Comparison of ENCODE assay signal across 8 cellular contexts in genomic region chr3:11641316-11641682, GRCh38. TPM values are rescaled to one million over a fixed set of nuclear protein-coding genes. Genes with fewer than 3 reads are reported as not detected.
DNase-seq lines count a peak whose midpoint lies in the region; ATAC-seq and TF ChIP-seq lines count a peak whose summit lies in the region.

No MANE protein-coding gene starts in this region.

- peaks cover 45% of the 10 kb centered on the region for H3K4me1 Mint-ChIP-seq in endodermal cell
- H3K4me1 Mint-ChIP-seq in osteocyte (ENCODE audit: unreplicated experiment) = peaks cover 58% of the 10 kb centered on the region

- WGBS in endodermal cell (ENCODE audit: insufficient coverage in 1 of 2, insufficient read length in 1 of 2), 2 experiments = 38 to 41% methylated on average over 2 of the region's 2 CpGs

- peak; percentile 11 for DNase-seq in DMS114 treated with DMSO at 0.1 percent for 48 hours (lab: John Stamatoyannopoulos, UW; ENCODE audit: unreplicated experiment)
- DNase-seq in endodermal cell = no peak
- DNase-seq in osteocyte (ENCODE audit: extremely low spot score, unreplicated experiment) = no peak
- DNase-seq in DMS53 (lab: John Stamatoyannopoulos, UW) = no peak

- H3K36me3 Mint-ChIP-seq in endodermal cell (ENCODE audit: low read depth) = no peaks in the 10 kb centered on the region
- peaks cover 25% of the 10 kb centered on the region for H3K36me3 Mint-ChIP-seq in osteocyte (ENCODE audit: unreplicated experiment)

- H3K27me3 ChIP-seq in OCI-LY1 (ENCODE audit: insufficient read depth, low read length) (no peaks in the 10 kb centered on the region), endodermal cell (ENCODE audit: control insufficient read depth, insufficient read depth, low read length, poor library complexity, severe bottlenecking) (no peaks in the 10 kb centered on the region)

- H3K4me3 ChIP-seq in OCI-LY1 (ENCODE audit: low read depth, low read length, poor library complexity, severe bottlenecking) (peak overlapping the region; percentile 86), endodermal cell (ENCODE audit: low read length) (peak overlapping the region; percentile 88)

- no peak for TF ChIP-seq CTCF in OCI-LY1 (IDR thresholded peaks at IDR 0.05; ENCODE audit: low read length)
- no peak for TF ChIP-seq CTCF in endodermal cell (conservative IDR thresholded peaks at IDR 0.05)
- TF ChIP-seq CTCF in osteocyte (IDR thresholded peaks at IDR 0.05) = peak; percentile 14

- no peaks in the 10 kb centered on the region for H3F3A ChIP-seq in OCI-LY1 (ENCODE audit: insufficient read depth, low read length)

- H3K9ac ChIP-seq in OCI-LY1 (ENCODE audit: low read length) (peak overlapping the region; percentile 86), endodermal cell (ENCODE audit: extremely low read depth, low read length, poor library complexity, severe bottlenecking) (peak overlapping the region; percentile 95)

- 0 out of 2 replicates have a peak, but pooled peaks cover 9% of the 10 kb centered on the region for H4K20me1 ChIP-seq in OCI-LY1 (ENCODE audit: insufficient read depth, low read length)

- ATAC-seq in HG02759 (IDR thresholded peaks at IDR 0.05; ENCODE audit: unreplicated experiment) (no peak), HG03432 (IDR thresholded peaks at IDR 0.05; ENCODE audit: unreplicated experiment) (no peak), HG03354 (IDR thresholded peaks at IDR 0.05; ENCODE audit: poor library complexity, severe bottlenecking, unreplicated experiment) (no peak)

- H3K27ac Mint-ChIP-seq in endodermal cell = peak overlapping the region; percentile 97
- H3K27ac Mint-ChIP-seq in osteocyte (ENCODE audit: unreplicated experiment) = peak overlapping the region; percentile 100

- H3K36me3 ChIP-seq in OCI-LY1 (ENCODE audit: insufficient read depth, low read length) = peaks cover 36% of the 10 kb centered on the region
- H3K36me3 ChIP-seq in endodermal cell (ENCODE audit: control insufficient read depth, insufficient read depth, low read length) = no peaks in the 10 kb centered on the region

- peaks cover 66% of the 10 kb centered on the region for H3K4me1 ChIP-seq in OCI-LY1 (ENCODE audit: insufficient read depth, low read length, severe bottlenecking)
- peaks cover 26% of the 10 kb centered on the region for H3K4me1 ChIP-seq in endodermal cell (ENCODE audit: control insufficient read depth, insufficient read depth, low read length)

- no peaks in the 10 kb centered on the region for H3K9me3 Mint-ChIP-seq in endodermal cell
- no peaks in the 10 kb centered on the region for H3K9me3 Mint-ChIP-seq in osteocyte (ENCODE audit: unreplicated experiment)

- no peaks in the 10 kb centered on the region for H3K9me3 ChIP-seq in OCI-LY1 (ENCODE audit: low read length)
- H3K9me3 ChIP-seq in endodermal cell (ENCODE audit: control insufficient read depth, low read length) = no peaks in the 10 kb centered on the region

- no peak overlapping the region for H2AFZ ChIP-seq in OCI-LY1 (ENCODE audit: low read length)

- H3K4me3 Mint-ChIP-seq in endodermal cell (peak overlapping the region; percentile 88), osteocyte (ENCODE audit: unreplicated experiment) (peak overlapping the region; percentile 98)

- H3K4me2 ChIP-seq in OCI-LY1 (ENCODE audit: low read length) = peak overlapping the region; percentile 70

- peaks cover 66% of the 10 kb centered on the region for H3K79me2 ChIP-seq in OCI-LY1 (ENCODE audit: insufficient read depth, low read length)

- H3K27ac ChIP-seq in OCI-LY1 (ENCODE audit: low read depth, low read length, poor library complexity, severe bottlenecking) (peak overlapping the region; percentile 85), endodermal cell (ENCODE audit: low read depth, low read length) (peak overlapping the region; percentile 98)

- no peaks in the 10 kb centered on the region for H3K9me2 ChIP-seq in OCI-LY1 (ENCODE audit: low read depth, low read length)

- H3K27me3 Mint-ChIP-seq in endodermal cell (ENCODE audit: insufficient read depth) (no peaks in the 10 kb centered on the region), osteocyte (ENCODE audit: unreplicated experiment) (no peaks in the 10 kb centered on the region)

RNA-seq across cellular contexts. Expression of gene VGLL4, which starts 2.4 kb away (rescaled TPM):
- total RNA-seq in endodermal cell (10 to 100 TPM; 47.5 to 49.7 TPM), osteocyte (130 and 139 TPM in 2 replicates)
- 77.0 TPM for polyA plus RNA-seq in endodermal cell (2013, experiment 1 of 2)
- 77.0 TPM for polyA plus RNA-seq in endodermal cell (2013, experiment 2 of 2)
